Comparison of ENCODE assay signal across 29 cellular contexts in the genomic region with DNA sequence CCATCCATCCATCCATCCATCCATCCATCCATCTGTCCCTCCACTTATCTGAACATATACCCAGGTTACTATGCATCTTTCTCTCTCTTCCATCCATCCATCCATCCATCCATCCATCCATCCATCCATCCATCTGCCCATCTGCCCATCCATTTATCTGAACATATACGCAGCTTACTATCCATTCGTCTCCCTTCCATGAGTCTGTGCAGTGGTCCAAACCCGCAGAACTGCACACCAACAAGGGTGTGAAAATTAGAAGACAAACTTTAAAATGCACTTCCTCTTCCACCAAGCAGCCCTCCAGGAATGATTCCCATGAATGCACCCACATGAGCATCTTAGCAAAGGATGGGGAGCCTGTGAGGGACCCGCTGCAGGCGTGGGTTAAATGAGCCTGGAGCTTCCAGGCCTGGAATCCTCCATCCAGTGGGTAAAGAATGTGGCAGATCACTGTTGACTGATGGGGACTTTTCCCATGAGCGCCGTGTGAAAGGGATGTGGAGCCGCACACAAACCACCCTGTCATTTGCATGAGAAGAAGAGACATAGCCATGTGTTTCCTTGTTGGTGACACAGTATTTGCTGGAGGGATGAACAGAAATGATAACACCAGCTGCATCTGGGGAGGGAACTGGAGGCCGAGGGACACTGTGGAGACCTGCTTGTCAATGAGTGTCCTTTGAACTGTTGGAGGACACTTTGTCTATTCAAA.
"Had no signal": no experiment of that assay in that cellular context is flagged by ENCODE, and none has a peak within 500 bp of the region (broad histone marks: within the 10 kb centered on the region; RNA-seq: fewer than 3 reads in every experiment).

No MANE protein-coding gene starts in this region.

- H3K9me3 Mint-ChIP-seq: activated B cell treated with CpG ODN at 0.5 μM for 24 hours; activated T-cell treated with anti-CD3 and anti-CD28 coated beads, Interleukin-2, amount 50 U/mL, for 4 hours; activated T-helper 17 cell treated with anti-CD3 and anti-CD28 coated beads, Interleukin-2, amount 50 U/mL, for 72 hours; effector memory CD8-positive, alpha-beta T cell; T-helper 1 cell treated with Interleukin-12 subunit alpha and Interleukin-12 subunit beta and Interleukin-4 antibody, amounts not matched to agents 30 μg/mL and 1 μg/mL, for 36 hours; T-helper 2 cell treated with Interferon-gamma antibody and Interleukin-4, amounts not matched to agents 5 μg/mL and 100 μg/mL, for 36 hours had no signal

- H3K4me3 Mint-ChIP-seq: activated B cell treated with CpG ODN at 0.5 μM for 24 hours; activated CD8-positive, alpha-beta T cell treated with anti-CD3 and anti-CD28 coated beads for 36 hours; activated naive CD8-positive, alpha-beta T cell; activated T-cell treated with anti-CD3 and anti-CD28 coated beads, Interleukin-2, amount 50 U/mL, for 4 hours; activated T-helper 17 cell treated with anti-CD3 and anti-CD28 coated beads, Interleukin-2, amount 50 U/mL, for 72 hours; effector memory CD8-positive, alpha-beta T cell; T-helper 1 cell treated with Interleukin-12 subunit alpha and Interleukin-12 subunit beta and Interleukin-4 antibody, amounts not matched to agents 30 μg/mL and 1 μg/mL, for 36 hours; T-helper 2 cell treated with Interferon-gamma antibody and Interleukin-4, amounts not matched to agents 5 μg/mL and 100 μg/mL, for 36 hours had no signal

- ATAC-seq: activated CD4-positive, CD25-positive, alpha-beta regulatory T cell treated with anti-CD3 and anti-CD28 coated beads, Interleukin-2, amount 50 U/mL, for 24 hours; activated CD8-positive, alpha-beta T cell treated with anti-CD3 and anti-CD28 coated beads for 36 hours; activated T-cell treated with anti-CD3 and anti-CD28 coated beads, Interleukin-2, amount 50 U/mL, for 4 hours; activated T-helper 17 cell treated with anti-CD3 and anti-CD28 coated beads, Interleukin-2, amount 50 U/mL, for 72 hours; effector memory CD8-positive, alpha-beta T cell had no signal

- H3K27ac ChIP-seq: brain microvascular endothelial cell, epithelial cell of prostate, VCaP had no signal

- H3K27ac Mint-ChIP-seq: activated B cell treated with CpG ODN at 0.5 μM for 24 hours; activated CD8-positive, alpha-beta T cell treated with anti-CD3 and anti-CD28 coated beads for 36 hours; activated naive CD8-positive, alpha-beta T cell; activated T-helper 17 cell treated with anti-CD3 and anti-CD28 coated beads, Interleukin-2, amount 50 U/mL, for 72 hours; effector memory CD8-positive, alpha-beta T cell; T-helper 1 cell treated with Interleukin-12 subunit alpha and Interleukin-12 subunit beta and Interleukin-4 antibody, amounts not matched to agents 30 μg/mL and 1 μg/mL, for 36 hours; T-helper 2 cell treated with Interferon-gamma antibody and Interleukin-4, amounts not matched to agents 5 μg/mL and 100 μg/mL, for 36 hours had no signal

- DNase-seq: activated B cell treated with CpG ODN at 0.5 μM for 24 hours; activated CD4-positive, alpha-beta T cell treated with anti-CD3 and anti-CD28 coated beads for 48 hours; activated CD4-positive, alpha-beta T cell treated with anti-CD3 and anti-CD28 coated beads, Interleukin-2, amount 50 U/mL, for 1 hour; activated CD4-positive, alpha-beta T cell treated with anti-CD3 and anti-CD28 coated beads, Interleukin-2, amount 50 U/mL, for 48 hours; activated CD8-positive, alpha-beta memory T cell treated with anti-CD3 and anti-CD28 coated beads for 24 hours; activated CD8-positive, alpha-beta T cell treated with anti-CD3 and anti-CD28 coated beads for 36 hours; activated effector memory CD4-positive, alpha-beta T cell treated with Interleukin-2 at 50 U/mL for 16 hours; activated gamma-delta T cell treated with Interleukin-2 at 50 U/mL for 16 hours; activated naive CD4-positive, alpha-beta T cell treated with anti-CD3 and anti-CD28 coated beads, Interleukin-2, amount 50 U/mL, for 16 hours; activated naive CD4-positive, alpha-beta T cell treated with Interleukin-2 at 50 U/mL for 16 hours; activated T-cell treated with anti-CD3 and anti-CD28 coated beads, Interleukin-2, amount 50 U/mL, for 4 hours; amniotic stem cell; anterior cingulate cortex; brain microvascular endothelial cell; caudate nucleus; cortex of kidney; dermis blood vessel endothelial cell; effector CD4-positive, alpha-beta T cell; effector memory CD8-positive, alpha-beta T cell; foreskin fibroblast; hippocampal formation; T1000 had no signal

- H3K4me1 Mint-ChIP-seq: activated B cell treated with CpG ODN at 0.5 μM for 24 hours; activated T-helper 17 cell treated with anti-CD3 and anti-CD28 coated beads, Interleukin-2, amount 50 U/mL, for 72 hours had no signal

- H3K36me3 ChIP-seq: brain microvascular endothelial cell had no signal

- H3K27me3 ChIP-seq: brain microvascular endothelial cell had no signal

- H3K36me3 Mint-ChIP-seq: activated naive CD8-positive, alpha-beta T cell had no signal
